In the genomic region with DNA sequence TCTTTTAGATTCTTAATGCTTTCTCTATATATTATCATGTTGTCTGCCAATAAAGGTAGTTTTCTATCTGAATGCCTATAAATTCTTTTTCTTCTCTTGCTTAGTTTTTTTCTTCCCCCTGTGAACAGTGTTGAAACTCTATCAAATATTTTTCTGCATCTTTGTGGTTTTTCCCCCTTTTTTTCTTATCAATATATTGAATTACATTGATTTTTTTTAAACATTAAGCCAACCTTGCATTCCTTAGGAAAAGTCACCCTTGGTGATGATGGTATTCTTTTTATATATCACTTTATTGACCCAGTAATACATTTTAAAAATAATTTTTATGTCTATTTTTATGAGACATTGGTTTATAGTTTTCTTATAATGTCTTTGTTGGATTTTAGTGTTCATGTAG, we compare ENCODE assay signal across 27 cellular contexts.
"Had no signal": no experiment of that assay in that cellular context is flagged by ENCODE, and none has a peak within 500 bp of the region (broad histone marks: within the 10 kb centered on the region; RNA-seq: fewer than 3 reads in every experiment).

No MANE protein-coding gene starts in this region.

- H3K4me3 ChIP-seq: stomach, suprapubic skin, testis, thoracic aorta, thyroid gland, tibial artery, tibial nerve, transverse colon, upper lobe of left lung, upper lobe of right lung, uterus, vagina had no signal

- DNase-seq: stimulated activated CD4-positive, alpha-beta T cell treated with anti-CD3 and anti-CD28 coated beads, Interleukin-2, amount 100 ng/mL, for 48 hours; stimulated activated CD4-positive, alpha-beta T cell treated with anti-CD3 and anti-CD28 coated beads, Interleukin-4, amount 100 ng/mL, for 1 hour; stimulated activated CD4-positive, alpha-beta T cell treated with anti-CD3 and anti-CD28 coated beads, Interleukin-4, amount 100 ng/mL, for 24 hours; stimulated activated CD4-positive, alpha-beta T cell treated with anti-CD3 and anti-CD28 coated beads, Interleukin-4, amount 100 ng/mL, for 4 hours; stimulated activated CD8-positive, alpha-beta memory T cell treated with anti-CD3 and anti-CD28 coated beads, Interleukin-4, amount 100 ng/mL, for 48 hours; stimulated activated naive B cell treated with anti-CD40 and anti-IgM and Interleukin-4, amounts not matched to agents 10 μg/mL and 1 μg/mL and 100 μg/mL, for 72 hours; stimulated activated naive CD4-positive, alpha-beta T cell; stimulated activated naive CD4-positive, alpha-beta T cell treated with Interleukin-2 at 50 U/mL for 16 hours; stimulated activated naive CD8-positive, alpha-beta T cell treated with anti-CD3 and anti-CD28 coated beads, Interleukin-15, amount 100 ng/mL, for 72 hours; stimulated activated naive CD8-positive, alpha-beta T cell treated with anti-CD3 and anti-CD28 coated beads, Interleukin-15, Interleukin-2, amounts not matched to agents 100 U/mL and 50 U/mL, for 24 hours; stomach; substantia nigra; testis; thyroid gland; tibial artery; transverse colon; trophoblast cell; upper lobe of left lung; upper lobe of right lung; uterus had no signal

- H3K9me3 ChIP-seq: testis, thyroid gland, upper lobe of left lung, vagina had no signal

- H3K27ac ChIP-seq: stomach, suprapubic skin, testis, thoracic aorta, thyroid gland, tibial artery, tibial nerve, transverse colon, upper lobe of left lung, upper lobe of right lung, uterus, vagina had no signal

- H3K4me1 ChIP-seq: stomach, suprapubic skin, testis, thyroid gland, tibial artery, tibial nerve, transverse colon, upper lobe of left lung, upper lobe of right lung, uterus, vagina had no signal

- H3K36me3 ChIP-seq: upper lobe of right lung, uterus had no signal

- H3K27me3 ChIP-seq: stomach, suprapubic skin, testis, thyroid gland, tibial artery, tibial nerve, transverse colon, upper lobe of left lung, upper lobe of right lung, uterus, vagina had no signal

- ATAC-seq: stimulated activated effector memory CD8-positive, alpha-beta T cell treated with anti-CD3 and anti-CD28 coated beads, Interleukin-12 subunit alpha, Interleukin-12 subunit beta, amount 100 ng/mL, for 72 hours; stimulated activated memory B cell treated with anti-CD40 and anti-IgM and Interleukin-4, amounts not matched to agents 10 μg/mL and 1 μg/mL and 100 μg/mL, for 72 hours; stimulated activated naive B cell treated with anti-CD40 and anti-IgM and Interleukin-4, amounts not matched to agents 10 μg/mL and 1 μg/mL and 100 μg/mL, for 72 hours; stimulated activated naive CD8-positive, alpha-beta T cell treated with anti-CD3 and anti-CD28 coated beads, Interleukin-15, amount 100 ng/mL, for 72 hours; stimulated activated naive CD8-positive, alpha-beta T cell treated with anti-CD3 and anti-CD28 coated beads, Interleukin-15, Interleukin-2, amounts not matched to agents 100 U/mL and 50 U/mL, for 24 hours; upper lobe of right lung had no signal

- FAIRE-seq: urothelium cell line had no signal
